Comparison of ENCODE assay signal across 23 cellular contexts in the genomic region with DNA sequence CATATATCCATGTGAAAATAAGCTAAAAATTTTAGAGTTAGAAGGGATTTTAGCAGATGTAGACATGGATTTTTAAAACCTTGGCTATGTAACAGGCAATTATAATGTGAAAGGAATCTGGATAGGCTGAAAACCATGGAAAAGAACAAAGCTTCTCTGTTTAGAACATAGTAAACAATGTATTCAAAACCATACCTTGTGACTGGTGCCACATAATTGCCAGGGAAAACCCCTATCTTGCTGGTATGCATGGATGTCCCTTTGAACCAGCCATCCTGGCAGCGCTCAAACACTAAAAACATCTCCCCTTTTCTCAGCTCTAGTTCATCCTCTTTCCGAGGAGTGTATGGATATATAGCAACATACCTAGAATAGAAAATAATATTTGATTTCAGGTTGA.
"Had no signal": no experiment of that assay in that cellular context is flagged by ENCODE, and none has a peak within 500 bp of the region (broad histone marks: within the 10 kb centered on the region; RNA-seq: fewer than 3 reads in every experiment).

No MANE protein-coding gene starts in this region.

- ATAC-seq: left lobe of liver; lower lobe of right lung; naive thymus-derived CD8-positive, alpha-beta T cell; stimulated activated naive CD8-positive, alpha-beta T cell treated with anti-CD3 and anti-CD28 coated beads, Interleukin-15, Interleukin-2, amounts not matched to agents 100 U/mL and 50 U/mL, for 24 hours had no signal

- H3K4me3 Mint-ChIP-seq: activated naive CD8-positive, alpha-beta T cell treated with anti-CD3 and anti-CD28 coated beads, Interleukin-2, amount 10 ng/mL, durations not matched to agents 7 days and 5 days; activated T-cell treated with anti-CD3 and anti-CD28 coated beads, Interleukin-2, amount 50 U/mL, for 24 hours; naive thymus-derived CD8-positive, alpha-beta T cell had no signal

- H3K36me3 Mint-ChIP-seq: activated naive CD8-positive, alpha-beta T cell treated with anti-CD3 and anti-CD28 coated beads, Interleukin-2, amount 10 ng/mL, durations not matched to agents 7 days and 5 days; naive thymus-derived CD8-positive, alpha-beta T cell had no signal

- H3K27me3 ChIP-seq: cardiac muscle cell, right atrium auricular region, tibial nerve had no signal

- H3K4me1 Mint-ChIP-seq: activated naive CD8-positive, alpha-beta T cell treated with anti-CD3 and anti-CD28 coated beads, Interleukin-2, amount 10 ng/mL, durations not matched to agents 7 days and 5 days; naive thymus-derived CD8-positive, alpha-beta T cell had no signal

- H3K9me3 Mint-ChIP-seq: activated naive CD8-positive, alpha-beta T cell treated with anti-CD3 and anti-CD28 coated beads, Interleukin-2, amount 10 ng/mL, durations not matched to agents 7 days and 5 days; activated T-cell treated with anti-CD3 and anti-CD28 coated beads, Interleukin-2, amount 50 U/mL, for 24 hours; activated T-helper 2 cell treated with anti-CD3 and anti-CD28 coated beads, Interferon-gamma antibody, Interleukin-2, Interleukin-4, amounts not matched to agents 10 μg/mL and 5 μg/mL and 100 μg/mL, durations not matched to agents 14 hours and 24 hours and 36 hours; naive thymus-derived CD8-positive, alpha-beta T cell had no signal

- H3K27me3 Mint-ChIP-seq: activated T-cell treated with anti-CD3 and anti-CD28 coated beads, Interleukin-2, amount 50 U/mL, for 24 hours had no signal

- H3K4me1 ChIP-seq: lower lobe of right lung, prostate gland had no signal

- H3K4me3 ChIP-seq: cardiac muscle cell, lower lobe of right lung, prostate gland, right atrium auricular region, tibial nerve had no signal

- H3K27ac ChIP-seq: cardiac muscle cell, lower lobe of right lung, prostate gland, right atrium auricular region, tibial nerve had no signal

- H3K36me3 ChIP-seq: cardiac muscle cell had no signal

- H3K27ac Mint-ChIP-seq: activated naive CD8-positive, alpha-beta T cell treated with anti-CD3 and anti-CD28 coated beads, Interleukin-2, amount 10 ng/mL, durations not matched to agents 7 days and 5 days; activated T-cell treated with anti-CD3 and anti-CD28 coated beads, Interleukin-2, amount 50 U/mL, for 24 hours; activated T-helper 2 cell treated with anti-CD3 and anti-CD28 coated beads, Interferon-gamma antibody, Interleukin-2, Interleukin-4, amounts not matched to agents 10 μg/mL and 5 μg/mL and 100 μg/mL, durations not matched to agents 14 hours and 24 hours and 36 hours; naive thymus-derived CD8-positive, alpha-beta T cell had no signal

- DNase-seq: activated CD8-positive, alpha-beta memory T cell treated with anti-CD3 and anti-CD28 coated beads for 24 hours; activated CD8-positive, alpha-beta memory T cell treated with anti-CD3 and anti-CD28 coated beads, Interleukin-2, amount 50 U/mL, for 4 hours; activated naive CD4-positive, alpha-beta T cell; activated naive CD8-positive, alpha-beta T cell treated with anti-CD3 and anti-CD28 coated beads, Interleukin-2, amount 10 ng/mL, durations not matched to agents 7 days and 5 days; activated T-cell treated with anti-CD3 and anti-CD28 coated beads, Interleukin-2, amount 50 U/mL, for 24 hours; amniotic stem cell; effector CD4-positive, alpha-beta T cell; erythroblast; foreskin fibroblast; kidney; lower lobe of right lung; naive thymus-derived CD8-positive, alpha-beta T cell; stimulated activated CD4-positive, alpha-beta T cell treated with anti-CD3 and anti-CD28 coated beads, Interleukin-12 subunit alpha, Interleukin-12 subunit beta, amount 100 ng/mL, for 4 hours; stimulated activated CD4-positive, alpha-beta T cell treated with anti-CD3 and anti-CD28 coated beads, Interleukin-4, amount 100 ng/mL, for 4 hours; stimulated activated naive CD8-positive, alpha-beta T cell treated with anti-CD3 and anti-CD28 coated beads, Interleukin-15, Interleukin-2, amounts not matched to agents 100 U/mL and 50 U/mL, for 24 hours; SW 1271; T-helper 2 cell had no signal
